Comparison of ENCODE assay signal across 1 cellular context in genomic region chr1:162627662-162628296, GRCh38.
A peak's percentile ranks its signal among the peaks of the same experiment; 100 is the strongest.
TF ChIP-seq lines count a peak whose summit lies in the region.

No MANE protein-coding gene starts in this region.

TF ChIP-seq in K562, 482 proteins besides CTCF, POLR2A, EP300 and RAD21 (continued from another document and continues in another):
- TF ChIP-seq ZBTB5 (IDR thresholded peaks at IDR 0.05), result no peak
- no peak for TF ChIP-seq MEIS2 (IDR thresholded peaks at IDR 0.05; ENCODE audit: partially characterized antibody)
- TF ChIP-seq CCNT2 (IDR thresholded peaks at IDR 0.05; ENCODE audit: borderline replicate concordance, extremely low read depth, insufficient read length, low read depth, low read length), result no peak
- no peak for TF ChIP-seq ZSCAN29 (IDR thresholded peaks at IDR 0.05)
- TF ChIP-seq KAT8 (IDR thresholded peaks at IDR 0.05; ENCODE audit: low read depth), result peak; percentile 61; the same call in 1 of the 2 replicates
- no peak for TF ChIP-seq ZNF133 (CRISPR knock-in tag; IDR thresholded peaks at IDR 0.05)
- no peak for TF ChIP-seq SIN3B (IDR thresholded peaks at IDR 0.05; ENCODE audit: low read depth)
- no peak for TF ChIP-seq MXI1 (IDR thresholded peaks at IDR 0.05; ENCODE audit: low read depth, low read length)
- TF ChIP-seq ETV6 (IDR thresholded peaks at IDR 0.05; ENCODE audit: borderline replicate concordance in 1 of 2, low read depth in 2 of 2, low read length in 1 of 2), result no peak
- TF ChIP-seq ETV6 (CRISPR knock-in tag; IDR thresholded peaks at IDR 0.05; ENCODE audit: borderline replicate concordance), result no peak
- no peak for TF ChIP-seq ZFP36 (IDR thresholded peaks at IDR 0.05; ENCODE audit: low read depth, low read length, partially characterized antibody)
- no peak for TF ChIP-seq HNRNPH1 (optimal IDR thresholded peaks at IDR 0.05; ENCODE audit: low read depth, low read length)
- no peak for TF ChIP-seq ZNF316 (IDR thresholded peaks at IDR 0.05)
- TF ChIP-seq HNRNPL (IDR thresholded peaks at IDR 0.05; ENCODE audit: low read depth, low read length), result no peak
- TF ChIP-seq CREBBP (IDR thresholded peaks at IDR 0.05; ENCODE audit: low read depth, low read length), result no peak
- TF ChIP-seq SMC3 (conservative IDR thresholded peaks at IDR 0.05; ENCODE audit: insufficient read depth, low read depth, low read length), result peak; percentile 32; the same call in 1 of the 2 replicates
- no peak for TF ChIP-seq ZNF655 (CRISPR knock-in tag; IDR thresholded peaks at IDR 0.05)
- peak; percentile 43; the same call in 1 of the 2 replicates for TF ChIP-seq ZNF175 (CRISPR knock-in tag; IDR thresholded peaks at IDR 0.05; ENCODE audit: low read depth)
- no peak for TF ChIP-seq GATAD2A (IDR thresholded peaks at IDR 0.05)
- no peak for TF ChIP-seq ZNF395 (CRISPR knock-in tag; IDR thresholded peaks at IDR 0.05)
- no peak for TF ChIP-seq RNF2 (IDR thresholded peaks at IDR 0.05)
- TF ChIP-seq SMAD1 (IDR thresholded peaks at IDR 0.05; ENCODE audit: low read depth, low read length, partially characterized antibody), result no peak
- 0 out of 2 replicates have a peak, but pooled peaks have one; percentile 24 for TF ChIP-seq CREB3 (tag; conservative IDR thresholded peaks at IDR 0.05; ENCODE audit: low read depth)
- TF ChIP-seq ARID3A (IDR thresholded peaks at IDR 0.05; ENCODE audit: borderline replicate concordance, low read depth, low read length), result peak; percentile 47; the same call in 1 of the 2 replicates
- TF ChIP-seq ZC3H4 (CRISPR knock-in tag; IDR thresholded peaks at IDR 0.05; ENCODE audit: borderline replicate concordance), result no peak
- no peak for TF ChIP-seq ZNF561 (CRISPR knock-in tag; conservative IDR thresholded peaks at IDR 0.05)
- TF ChIP-seq CCAR2 (IDR thresholded peaks at IDR 0.05; ENCODE audit: low read depth, low read length), result no peak
- no peak for TF ChIP-seq SMARCB1 (IDR thresholded peaks at IDR 0.05; ENCODE audit: insufficient read length, low read depth)
- TF ChIP-seq ZSCAN32 (CRISPR knock-in tag; IDR thresholded peaks at IDR 0.05), result no peak
- no peak for TF ChIP-seq TAL1 (IDR thresholded peaks at IDR 0.05)
- TF ChIP-seq FIP1L1 (IDR thresholded peaks at IDR 0.05; ENCODE audit: low read depth, low read length, poor library complexity, severe bottlenecking), result no peak
- no peak for TF ChIP-seq CHD2 (IDR thresholded peaks at IDR 0.05; ENCODE audit: low read depth, low read length)
- 0 out of 2 replicates have a peak, but pooled peaks have one; percentile 27 for TF ChIP-seq L3MBTL2 (IDR thresholded peaks at IDR 0.05)
- TF ChIP-seq TEAD4 (IDR thresholded peaks at IDR 0.05; ENCODE audit: low read length), result peak; percentile 48
- TF ChIP-seq TEAD4 (CRISPR knock-in tag; IDR thresholded peaks at IDR 0.05; ENCODE audit: borderline replicate concordance), result no peak
- no peak for TF ChIP-seq GABPB2 (CRISPR knock-in tag; conservative IDR thresholded peaks at IDR 0.05)
- TF ChIP-seq HEY1 (CRISPR knock-in tag; IDR thresholded peaks at IDR 0.05; ENCODE audit: borderline replicate concordance), result no peak
- TF ChIP-seq ZNF707 (CRISPR knock-in tag; conservative IDR thresholded peaks at IDR 0.05), result no peak
- TF ChIP-seq IRF9 (tag; IDR thresholded peaks at IDR 0.05), result no peak
- TF ChIP-seq ZNF518B (CRISPR knock-in tag; IDR thresholded peaks at IDR 0.05), result no peak
- TF ChIP-seq SAFB2 (IDR thresholded peaks at IDR 0.05; ENCODE audit: borderline replicate concordance, low read depth, low read length, severe bottlenecking), result no peak
- no peak for TF ChIP-seq CEBPG (CRISPR knock-in tag; IDR thresholded peaks at IDR 0.05)
- no peak for TF ChIP-seq CEBPG (tag; conservative IDR thresholded peaks at IDR 0.05 in 1 of 2, IDR thresholded peaks at IDR 0.05 in 1 of 2)
- no peak for TF ChIP-seq DDX20 (tag; IDR thresholded peaks at IDR 0.05; ENCODE audit: low read depth)
- TF ChIP-seq UBTF (IDR thresholded peaks at IDR 0.05; ENCODE audit: borderline replicate concordance in 1 of 2, low read depth in 2 of 2, low read length in 2 of 2), result no peak
- no peak for TF ChIP-seq MCM2 (IDR thresholded peaks at IDR 0.05; ENCODE audit: low read depth)
- 0 out of 3 replicates have a peak, but pooled peaks of 1 of the 2 experiments have one; percentile 29 for TF ChIP-seq CBX3 (IDR thresholded peaks at IDR 0.05; ENCODE audit: borderline replicate concordance in 1 of 2, low read length in 2 of 2)
- no peak for TF ChIP-seq CC2D1A (IDR thresholded peaks at IDR 0.05)
- TF ChIP-seq ETV1 (tag; conservative IDR thresholded peaks at IDR 0.05; ENCODE audit: low read depth), result no peak
- TF ChIP-seq TAF1 (IDR thresholded peaks at IDR 0.05; ENCODE audit: control insufficient read depth, extremely low read depth, insufficient read depth, low read length, severe bottlenecking), result no peak
- TF ChIP-seq ZBTB33 (CRISPR knock-in tag; IDR thresholded peaks at IDR 0.05), result no peak
- TF ChIP-seq PML (IDR thresholded peaks at IDR 0.05; ENCODE audit: low read length), result no peak
- peak in 1 of 3 experiments; percentile 55 for TF ChIP-seq YY1 (IDR thresholded peaks at IDR 0.05; ENCODE audit: borderline replicate concordance in 1 of 3, control insufficient read depth in 1 of 3, extremely low read depth in 1 of 3, insufficient read depth in 3 of 3, insufficient read length in 1 of 3, insufficient replicate concordance in 2 of 3, low read depth in 1 of 3, low read length in 2 of 3)
- TF ChIP-seq C11orf30 (IDR thresholded peaks at IDR 0.05; ENCODE audit: low read depth), result no peak
- TF ChIP-seq EHMT2 (IDR thresholded peaks at IDR 0.05), result peak; percentile 48; the same call in 1 of the 2 replicates
